Comparison of ENCODE assay signal across 18 cellular contexts in the genomic region with DNA sequence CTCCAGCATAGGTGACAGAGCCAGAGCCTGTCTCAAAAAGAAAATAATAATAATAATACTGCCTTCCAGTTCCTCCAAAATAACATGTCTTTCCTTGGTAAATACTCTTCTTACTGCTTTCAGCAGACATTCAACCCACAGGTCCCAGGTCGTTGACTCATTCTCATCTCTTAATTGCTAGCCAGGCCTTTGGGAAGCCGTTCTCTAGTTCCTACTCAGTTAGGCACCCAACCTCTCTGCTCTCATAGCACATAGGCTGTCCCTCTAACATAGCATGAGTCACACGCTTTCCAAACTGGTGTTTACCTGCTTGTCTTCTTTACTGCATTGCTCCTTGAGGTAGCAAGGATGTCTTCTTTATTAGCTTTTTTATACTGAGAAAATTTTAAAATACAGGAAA.
A peak's percentile ranks its signal among the peaks of the same experiment; 100 is the strongest.
DNase-seq lines count a peak whose midpoint lies in the region; TF ChIP-seq lines count a peak whose summit lies in the region.
"Had no signal": no experiment of that assay in that cellular context is flagged by ENCODE, and none has a peak within 500 bp of the region (broad histone marks: within the 10 kb centered on the region; RNA-seq: fewer than 3 reads in every experiment).

No MANE protein-coding gene starts in this region.

- H3K4me2 ChIP-seq in mesendoderm (ENCODE audit: low read length): no peak overlapping the region

- no CpG with 5 or more reads among the region's 3 CpGs for WGBS in mesendoderm (ENCODE audit: extremely low coverage, insufficient coverage, low lambda C conversion rate)

- no peaks in the 10 kb centered on the region for H3K4me1 ChIP-seq in mesendoderm (ENCODE audit: control insufficient read depth, low read depth, low read length)
- H3K4me1 ChIP-seq: HAP-1 had no signal

- peak; percentile 3 for DNase-seq in EL
- DNase-seq in LHCN-M2 (ENCODE audit: low read depth): peak; percentile 7
- peak; percentile 25 for DNase-seq in choroid plexus epithelial cell (ENCODE audit: low read depth)
- peak; percentile 33 for DNase-seq in mesendoderm
- DNase-seq in brain microvascular endothelial cell: no peak
- no peak for DNase-seq in epidermal melanocyte (ENCODE audit: insufficient read length, low spot score)
- no peak for DNase-seq in NCI-H510A treated with DMSO at 0.1 percent for 48 hours (lab: John Stamatoyannopoulos, UW)
- DNase-seq: C1 segment of cervical spinal cord; CD8-positive, alpha-beta memory T cell; GM23248; IMR-90; NCI-H1105; NCI-H187; NCI-H2107; NCI-H226; NCI-H524 treated with DMSO at 0.1 percent for 48 hours; RPMI8226 had no signal

- H3K27me3 ChIP-seq in mesendoderm (ENCODE audit: insufficient read depth, low read length, poor library complexity) (no peaks in the 10 kb centered on the region), brain microvascular endothelial cell (replicated peaks) (no peaks in the 10 kb centered on the region)

- no peak overlapping the region for H3K9ac ChIP-seq in mesendoderm (ENCODE audit: low read length)
- H3K9ac ChIP-seq: GM23248 had no signal

- H4K8ac ChIP-seq in mesendoderm (ENCODE audit: low read depth, low read length): no peak overlapping the region

- no peaks in the 10 kb centered on the region for H3K79me2 ChIP-seq in mesendoderm (ENCODE audit: control insufficient read depth, insufficient read depth, low read length)

- H3K4me3 ChIP-seq in choroid plexus epithelial cell (ENCODE audit: low read depth, low read length) (no peak overlapping the region), mesendoderm (ENCODE audit: low read length) (no peak overlapping the region), brain microvascular endothelial cell (ENCODE audit: low read depth, low read length) (no peak overlapping the region)
- H3K4me3 ChIP-seq: GM23248, HAP-1 had no signal

- TF ChIP-seq CTCF in choroid plexus epithelial cell (conservative IDR thresholded peaks at IDR 0.05; ENCODE audit: low read depth, low read length): no peak
- TF ChIP-seq CTCF in brain microvascular endothelial cell (IDR thresholded peaks at IDR 0.05; ENCODE audit: low read depth, low read length, missing control alignments): no peak

- no peak overlapping the region for H3K4ac ChIP-seq in mesendoderm (ENCODE audit: low read depth, low read length)

- in situ Hi-C loops in brain microvascular endothelial cell (cut with HindIII; ENCODE audit: low pct_ligation_motif_present, low sequenced_read_pairs): no loop called here

- H3K36me3 ChIP-seq in mesendoderm (ENCODE audit: control insufficient read depth, insufficient read depth, low read length): no peaks in the 10 kb centered on the region
- H3K36me3 ChIP-seq in brain microvascular endothelial cell (replicated peaks): no peaks in the 10 kb centered on the region
- H3K36me3 ChIP-seq: HAP-1 had no signal

- H3K27ac ChIP-seq in mesendoderm (ENCODE audit: low read depth, low read length) (no peak overlapping the region), brain microvascular endothelial cell (no peak overlapping the region)
- H3K27ac ChIP-seq: GM23248 had no signal

- no peak overlapping the region for H2AK5ac ChIP-seq in mesendoderm (ENCODE audit: low read length)

- no peak overlapping the region for H3K23ac ChIP-seq in mesendoderm (ENCODE audit: low read length)

- H2BK5ac ChIP-seq in mesendoderm (ENCODE audit: low read length): no peak overlapping the region

- no peak overlapping the region for H2BK120ac ChIP-seq in mesendoderm (ENCODE audit: low read depth, low read length)

- H3K56ac ChIP-seq in mesendoderm (ENCODE audit: low read length): no peak overlapping the region

- H2BK15ac ChIP-seq in mesendoderm (replicated peaks; ENCODE audit: low read depth): no peak overlapping the region

- H3K79me1 ChIP-seq in mesendoderm (ENCODE audit: low read length): no peaks in the 10 kb centered on the region

- no peak overlapping the region for H3K18ac ChIP-seq in mesendoderm (ENCODE audit: low read length)

- H4K5ac ChIP-seq in mesendoderm (ENCODE audit: low read length): no peak overlapping the region

Comparison
In these comparisons a context has a peak if more than half of its experiments do, and no peak if none do; other contexts are left out.
1. DNase-seq: peak in EL (single experiment), LHCN-M2 (single experiment), choroid plexus epithelial cell (single experiment) and mesendoderm (single experiment); none in brain microvascular endothelial cell (single experiment), epidermal melanocyte (single experiment) and NCI-H510A treated with DMSO at 0.1 percent for 48 hours (single experiment).